ENCODE assay signal across 32 cellular contexts in the genomic region with DNA sequence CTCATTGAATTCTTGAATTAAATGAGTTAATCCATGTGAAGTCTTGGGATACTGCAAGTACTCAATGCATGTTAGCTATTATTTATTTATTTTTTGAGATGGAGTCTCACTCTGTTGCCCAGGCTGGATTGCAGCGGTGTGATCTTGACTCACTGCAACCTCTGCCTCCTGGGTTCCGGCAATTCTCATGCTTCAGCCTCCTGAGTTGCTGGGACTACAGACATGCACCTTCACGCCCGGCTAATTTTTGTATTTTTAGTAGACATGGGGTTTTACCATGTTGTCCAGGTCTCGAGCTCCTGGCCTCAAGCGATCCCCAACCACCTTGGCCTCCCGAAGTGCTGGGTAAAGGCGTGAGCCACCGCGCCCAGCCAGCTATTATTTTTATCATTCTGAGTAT. TPM values are rescaled to one million over a fixed set of nuclear protein-coding genes. Genes with fewer than 3 reads are reported as not detected.
"Had no signal": no experiment of that assay in that cellular context is flagged by ENCODE, and none has a peak within 500 bp of the region (broad histone marks: within the 10 kb centered on the region; RNA-seq: fewer than 3 reads in every experiment).

No MANE protein-coding gene starts in this region.

- H3K4me3 Mint-ChIP-seq: activated CD4-positive, alpha-beta memory T cell treated with anti-CD3 and anti-CD28 coated beads, Interleukin-2, amount 10 ng/mL, durations not matched to agents 7 days and 5 days; activated CD4-positive, alpha-beta T cell treated with anti-CD3 and anti-CD28 coated beads, Interleukin-2, amount 10 ng/mL, durations not matched to agents 7 days and 5 days; activated naive CD4-positive, alpha-beta T cell treated with anti-CD3 and anti-CD28 coated beads, Interleukin-2, amount 10 ng/mL, durations not matched to agents 7 days and 5 days; activated naive CD8-positive, alpha-beta T cell treated with anti-CD3 and anti-CD28 coated beads, Interleukin-2, amount 10 ng/mL, durations not matched to agents 7 days and 5 days; activated T-cell treated with anti-CD3 and anti-CD28 coated beads, Interleukin-2, amount 50 U/mL, for 24 hours; activated T-cell treated with anti-CD3 and anti-CD28 coated beads, Interleukin-2, amount 50 U/mL, for 72 hours; brain; WTC11 had no signal

- H3K4me3 ChIP-seq: ascending aorta, breast epithelium, cardiac muscle cell, colonic mucosa, heart left ventricle had no signal

- H3K27ac ChIP-seq: ascending aorta, breast epithelium, cardiac muscle cell, colonic mucosa, heart left ventricle, VCaP had no signal

- H3K36me3 ChIP-seq: ascending aorta, breast epithelium, cardiac muscle cell, colonic mucosa, heart left ventricle had no signal

- H3K9me3 Mint-ChIP-seq: activated CD4-positive, alpha-beta memory T cell treated with anti-CD3 and anti-CD28 coated beads, Interleukin-2, amount 10 ng/mL, durations not matched to agents 7 days and 5 days; activated CD4-positive, alpha-beta T cell treated with anti-CD3 and anti-CD28 coated beads, Interleukin-2, amount 10 ng/mL, durations not matched to agents 7 days and 5 days; activated naive CD4-positive, alpha-beta T cell treated with anti-CD3 and anti-CD28 coated beads, Interleukin-2, amount 10 ng/mL, durations not matched to agents 7 days and 5 days; activated naive CD4-positive, alpha-beta T cell treated with anti-CD3 and anti-CD28 coated beads, Interleukin-2, amount 50 U/mL, for 72 hours; activated naive CD8-positive, alpha-beta T cell treated with anti-CD3 and anti-CD28 coated beads, Interleukin-2, amount 10 ng/mL, durations not matched to agents 7 days and 5 days; activated T-cell treated with anti-CD3 and anti-CD28 coated beads, Interleukin-2, amount 50 U/mL, for 24 hours; activated T-cell treated with anti-CD3 and anti-CD28 coated beads, Interleukin-2, amount 50 U/mL, for 72 hours; WTC11 had no signal

- H3K9me3 ChIP-seq: ascending aorta, breast epithelium, colonic mucosa, heart left ventricle had no signal

- H3K4me1 ChIP-seq: ascending aorta, breast epithelium, colonic mucosa, heart left ventricle had no signal

- DNase-seq: activated CD4-positive, alpha-beta memory T cell treated with anti-CD3 and anti-CD28 coated beads, Interleukin-2, amount 10 ng/mL, durations not matched to agents 7 days and 5 days; activated CD4-positive, alpha-beta T cell treated with anti-CD3 and anti-CD28 coated beads for 1 hour; activated CD4-positive, alpha-beta T cell treated with anti-CD3 and anti-CD28 coated beads for 4 hours; activated CD4-positive, alpha-beta T cell treated with anti-CD3 and anti-CD28 coated beads, Interleukin-2, amount 10 ng/mL, durations not matched to agents 7 days and 5 days; activated CD4-positive, alpha-beta T cell treated with anti-CD3 and anti-CD28 coated beads, Interleukin-2, amount 50 U/mL, for 4 hours; activated CD8-positive, alpha-beta memory T cell treated with anti-CD3 and anti-CD28 coated beads, Interleukin-2, amount 50 U/mL, for 48 hours; activated gamma-delta T cell; activated naive CD4-positive, alpha-beta T cell; activated naive CD4-positive, alpha-beta T cell treated with anti-CD3 and anti-CD28 coated beads, Interleukin-2, amount 10 ng/mL, durations not matched to agents 7 days and 5 days; activated naive CD8-positive, alpha-beta T cell treated with anti-CD3 and anti-CD28 coated beads, Interleukin-2, amount 10 ng/mL, durations not matched to agents 7 days and 5 days; activated T-cell treated with anti-CD3 and anti-CD28 coated beads for 4 hours; activated T-cell treated with anti-CD3 and anti-CD28 coated beads, Interleukin-2, amount 50 U/mL, for 24 hours; activated T-cell treated with anti-CD3 and anti-CD28 coated beads, Interleukin-2, amount 50 U/mL, for 72 hours; central memory CD4-positive, alpha-beta T cell; cerebellar nuclear complex; colonic mucosa; effector CD8-positive, alpha-beta T cell; foreskin fibroblast; glutamatergic neuron; heart left ventricle; T-helper 2 cell had no signal

- ATAC-seq: activated naive CD4-positive, alpha-beta T cell treated with anti-CD3 and anti-CD28 coated beads, Interleukin-2, amount 50 U/mL, for 72 hours; activated T-cell treated with anti-CD3 and anti-CD28 coated beads, Interleukin-2, amount 50 U/mL, for 72 hours; esophagus mucosa; heart left ventricle; WTC11 had no signal

- H3K36me3 Mint-ChIP-seq: activated naive CD4-positive, alpha-beta T cell treated with anti-CD3 and anti-CD28 coated beads, Interleukin-2, amount 10 ng/mL, durations not matched to agents 7 days and 5 days; activated naive CD4-positive, alpha-beta T cell treated with anti-CD3 and anti-CD28 coated beads, Interleukin-2, amount 50 U/mL, for 72 hours; activated naive CD8-positive, alpha-beta T cell treated with anti-CD3 and anti-CD28 coated beads, Interleukin-2, amount 10 ng/mL, durations not matched to agents 7 days and 5 days; brain; WTC11 had no signal

- H3K27me3 ChIP-seq: ascending aorta, breast epithelium, cardiac muscle cell, colonic mucosa had no signal

- FAIRE-seq: endometrium, frontal cortex, TTC549 had no signal

- H3K27me3 Mint-ChIP-seq: brain had no signal

- H3K27ac Mint-ChIP-seq: activated CD4-positive, alpha-beta memory T cell treated with anti-CD3 and anti-CD28 coated beads, Interleukin-2, amount 10 ng/mL, durations not matched to agents 7 days and 5 days; activated CD4-positive, alpha-beta T cell treated with anti-CD3 and anti-CD28 coated beads, Interleukin-2, amount 10 ng/mL, durations not matched to agents 7 days and 5 days; activated naive CD4-positive, alpha-beta T cell treated with anti-CD3 and anti-CD28 coated beads, Interleukin-2, amount 10 ng/mL, durations not matched to agents 7 days and 5 days; activated naive CD4-positive, alpha-beta T cell treated with anti-CD3 and anti-CD28 coated beads, Interleukin-2, amount 50 U/mL, for 72 hours; activated naive CD8-positive, alpha-beta T cell treated with anti-CD3 and anti-CD28 coated beads, Interleukin-2, amount 10 ng/mL, durations not matched to agents 7 days and 5 days; activated T-cell treated with anti-CD3 and anti-CD28 coated beads, Interleukin-2, amount 50 U/mL, for 24 hours; activated T-cell treated with anti-CD3 and anti-CD28 coated beads, Interleukin-2, amount 50 U/mL, for 72 hours; brain; WTC11 had no signal

RNA-seq across cellular contexts. Expression of a gene that starts 9.4 kb away (rescaled TPM):
- total RNA-seq: activated CD4-positive, alpha-beta memory T cell treated with anti-CD3 and anti-CD28 coated beads, Interleukin-2, amount 10 ng/mL, durations not matched to agents 7 days and 5 days; activated CD4-positive, alpha-beta T cell treated with anti-CD3 and anti-CD28 coated beads, Interleukin-2, amount 10 ng/mL, durations not matched to agents 7 days and 5 days; activated naive CD4-positive, alpha-beta T cell treated with anti-CD3 and anti-CD28 coated beads, Interleukin-2, amount 50 U/mL, for 72 hours; activated naive CD8-positive, alpha-beta T cell treated with anti-CD3 and anti-CD28 coated beads, Interleukin-2, amount 10 ng/mL, durations not matched to agents 7 days and 5 days; activated T-cell treated with anti-CD3 and anti-CD28 coated beads, Interleukin-2, amount 50 U/mL, for 72 hours; ascending aorta; cardiac muscle cell; frontal cortex had no signal
- polyA plus RNA-seq: cardiac muscle cell, heart left ventricle had no signal
